Comparison of ENCODE assay signal across 27 cellular contexts in the genomic region with DNA sequence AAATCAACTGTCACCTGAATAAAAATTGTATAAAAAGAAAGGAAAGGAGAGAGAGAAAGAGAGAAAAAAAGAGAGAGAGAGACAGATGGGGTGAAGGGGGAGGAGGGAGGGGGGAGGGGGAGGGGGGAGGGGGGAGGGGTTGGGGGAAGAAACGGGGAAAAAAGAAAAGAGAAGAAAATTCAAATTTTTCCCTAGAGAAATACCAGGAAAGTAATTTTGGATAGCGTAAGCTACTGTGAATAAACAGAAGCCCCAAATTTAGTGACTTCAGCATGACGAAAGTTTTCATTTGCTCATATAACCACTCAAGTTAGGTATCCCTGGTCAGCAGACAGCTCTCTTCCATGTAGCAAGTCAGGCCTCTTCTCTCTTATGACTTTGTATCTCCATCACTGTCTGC.
A peak's percentile ranks its signal among the peaks of the same experiment; 100 is the strongest.
DNase-seq lines count a peak whose midpoint lies in the region; ATAC-seq, FAIRE-seq and TF ChIP-seq lines count a peak whose summit lies in the region.
"Had no signal": no experiment of that assay in that cellular context is flagged by ENCODE, and none has a peak within 500 bp of the region (broad histone marks: within the 10 kb centered on the region; RNA-seq: fewer than 3 reads in every experiment).

No MANE protein-coding gene starts in this region.

- H3K4me2 ChIP-seq in GM23338 = no peak overlapping the region
- H3K4me2 ChIP-seq in K562 (ENCODE audit: insufficient read depth, low read length) = no peak overlapping the region
- no peak overlapping the region for H3K4me2 ChIP-seq in neural progenitor cell
- H3K4me2 ChIP-seq: A549; BLaER1 treated with 17β-estradiol and CSF1 and Interleukin-3, amounts not matched to agents 10 nM and 100 nM had no signal

- no peak for TF ChIP-seq POLR2A in K562 (conservative IDR thresholded peaks at IDR 0.05)

- TF ChIP-seq CTCF in GM23338 (conservative IDR thresholded peaks at IDR 0.05; ENCODE audit: low read depth in 2 of 2) (no peak), K562 (IDR thresholded peaks at IDR 0.05 in 2 of 3, conservative IDR thresholded peaks at IDR 0.05 in 1 of 3; ENCODE audit: insufficient read depth in 2 of 3, low read depth in 1 of 3, low read length in 3 of 3) (no peak), neural progenitor cell (IDR thresholded peaks at IDR 0.05) (no peak), dorsolateral prefrontal cortex (IDR thresholded peaks at IDR 0.05 in 54 of 56, conservative IDR thresholded peaks at IDR 0.05 in 2 of 56; ENCODE audit: low read depth in 1 of 56, partially characterized antibody in 56 of 56) (no peak)

- peaks cover 9% of the 10 kb centered on the region for H3K9me3 Mint-ChIP-seq in activated CD4-positive, alpha-beta T cell treated with anti-CD3 and anti-CD28 coated beads, Interleukin-2, amount 10 ng/mL, durations not matched to agents 24 days and 14 days
- H3K9me3 Mint-ChIP-seq in GM23338 (peaks cover 16% of the 10 kb centered on the region), neural progenitor cell (peaks cover 6% of the 10 kb centered on the region)
- H3K9me3 Mint-ChIP-seq: HFFc6 had no signal

- H2AFZ ChIP-seq in GM23338 (peak overlapping the region; percentile 94; the same call in 1 of the 2 replicates), K562 (ENCODE audit: low read depth, low read length) (no peak overlapping the region), neural progenitor cell (replicated peaks) (peak overlapping the region; percentile 86)

- no peaks in the 10 kb centered on the region for H3K79me2 ChIP-seq in GM23338 (replicated peaks; ENCODE audit: insufficient read depth)
- H3K79me2 ChIP-seq in K562 (ENCODE audit: control insufficient read depth, insufficient read depth, low read length) = no peaks in the 10 kb centered on the region
- H3K79me2 ChIP-seq in neural progenitor cell (ENCODE audit: low read depth) = no peaks in the 10 kb centered on the region

- no peak overlapping the region for H3K4me3 Mint-ChIP-seq in activated CD4-positive, alpha-beta T cell treated with anti-CD3 and anti-CD28 coated beads, Interleukin-2, amount 10 ng/mL, durations not matched to agents 24 days and 14 days
- no peak overlapping the region for H3K4me3 Mint-ChIP-seq in GM23338
- H3K4me3 Mint-ChIP-seq in neural progenitor cell = no peak overlapping the region
- H3K4me3 Mint-ChIP-seq: CD14-positive monocyte; CD4-positive, alpha-beta T cell; CD8-positive, alpha-beta memory T cell; HFFc6 had no signal

- POLR2A ChIA-PET in K562 (lab: Yijun Ruan, JAX) = no interaction called here

- BruUV-seq in K562 (replicated peaks; lab: Mats Ljungman, UMichigan) = no TSS peak

- H3K9me2 ChIP-seq in GM23338 (ENCODE audit: insufficient read depth) = no peaks in the 10 kb centered on the region; the same call in 1 of the 2 replicates

- H3K4me3 ChIP-seq in GM23338 = no peak overlapping the region
- H3K4me3 ChIP-seq in K562 = no peak overlapping the region
- no peak overlapping the region for H3K4me3 ChIP-seq in neural progenitor cell
- no peak overlapping the region for H3K4me3 ChIP-seq in dorsolateral prefrontal cortex
- H3K4me3 ChIP-seq: A549; BLaER1 treated with 17β-estradiol and CSF1 and Interleukin-3, amounts not matched to agents 10 nM and 100 nM; GM12878; HAP-1 had no signal

- intact Hi-C loops in activated CD4-positive, alpha-beta T cell treated with anti-CD3 and anti-CD28 coated beads, Interleukin-2, amount 10 ng/mL, durations not matched to agents 24 days and 14 days (cut with micrococcal nuclease) = no loop called here
- intact Hi-C loops in K562 (cut with micrococcal nuclease) (no loop called here), dorsolateral prefrontal cortex (cut with DNase I) (no loop called here)

- no peak for FAIRE-seq in K562 (lab: Jason Lieb, UNC)
- FAIRE-seq: A549, D721Med, GM12878, GM19239, H54 had no signal

- H3F3A ChIP-seq in GM23338 (replicated peaks; ENCODE audit: low read depth) (no peaks in the 10 kb centered on the region), neural progenitor cell (ENCODE audit: low read depth) (no peaks in the 10 kb centered on the region)

- no peak for TF ChIP-seq EP300 in K562 (IDR thresholded peaks at IDR 0.05; ENCODE audit: low read length)

- no peaks in the 10 kb centered on the region for H4K20me1 ChIP-seq in GM23338 (replicated peaks; ENCODE audit: insufficient read depth)
- no peaks in the 10 kb centered on the region for H4K20me1 ChIP-seq in K562 (replicated peaks; ENCODE audit: control insufficient read depth, insufficient read depth, low read length)
- no peaks in the 10 kb centered on the region for H4K20me1 ChIP-seq in neural progenitor cell (ENCODE audit: low read depth)
- H4K20me1 ChIP-seq: BLaER1 treated with 17β-estradiol and CSF1 and Interleukin-3, amounts not matched to agents 10 nM and 100 nM had no signal

- ATAC-seq in GM23338 (no peak), K562 (no peak), GM19455 (IDR thresholded peaks at IDR 0.05; ENCODE audit: unreplicated experiment) (no peak)
- ATAC-seq: A549, GM12878 had no signal

- no peak overlapping the region for H3K9ac ChIP-seq in K562 (ENCODE audit: insufficient read depth in 1 of 2, low read depth in 2 of 2, low read length in 2 of 2)
- H3K9ac ChIP-seq in neural progenitor cell = no peak overlapping the region
- H3K9ac ChIP-seq: BLaER1 treated with 17β-estradiol and CSF1 and Interleukin-3, amounts not matched to agents 10 nM and 100 nM had no signal

- H3K4me1 ChIP-seq in GM23338 (ENCODE audit: insufficient read depth) (no peaks in the 10 kb centered on the region), K562 (replicated peaks in 1 of 2; ENCODE audit: control insufficient read depth in 2 of 2, insufficient read depth in 2 of 2, low read length in 2 of 2) (no peaks in the 10 kb centered on the region), neural progenitor cell (no peaks in the 10 kb centered on the region)
- H3K4me1 ChIP-seq: A549; BE2C; BLaER1 treated with 17β-estradiol and CSF1 and Interleukin-3, amounts not matched to agents 10 nM and 100 nM; HAP-1 had no signal

- H3K27me3 ChIP-seq in GM23338 (ENCODE audit: insufficient read depth) (no peaks in the 10 kb centered on the region), K562 (ENCODE audit: control insufficient read depth in 2 of 2, insufficient read depth in 2 of 2, low read length in 2 of 2) (no peaks in the 10 kb centered on the region), neural progenitor cell (no peaks in the 10 kb centered on the region), dorsolateral prefrontal cortex (peaks cover 0 to 6% (median 0%) of the 10 kb centered on the region in 45 donors)
- H3K27me3 ChIP-seq: BE2C; BLaER1 treated with 17β-estradiol and CSF1 and Interleukin-3, amounts not matched to agents 10 nM and 100 nM had no signal

- H3K36me3 Mint-ChIP-seq in activated CD4-positive, alpha-beta T cell treated with anti-CD3 and anti-CD28 coated beads, Interleukin-2, amount 10 ng/mL, durations not matched to agents 24 days and 14 days (ENCODE audit: low read depth) = no peaks in the 10 kb centered on the region
- no peaks in the 10 kb centered on the region for H3K36me3 Mint-ChIP-seq in GM23338 (ENCODE audit: low read depth)
- H3K36me3 Mint-ChIP-seq in neural progenitor cell = no peaks in the 10 kb centered on the region
- H3K36me3 Mint-ChIP-seq: CD14-positive monocyte; CD8-positive, alpha-beta memory T cell had no signal

- H3K27ac ChIP-seq in GM23338 (ENCODE audit: low read depth) = no peak overlapping the region
- H3K27ac ChIP-seq in K562 (ENCODE audit: extremely low read depth, low read depth, low read length) = no peak overlapping the region
- no peak overlapping the region for H3K27ac ChIP-seq in neural progenitor cell
- no peak overlapping the region for H3K27ac ChIP-seq in dorsolateral prefrontal cortex
- H3K27ac ChIP-seq: A549; BLaER1 treated with 17β-estradiol and CSF1 and Interleukin-3, amounts not matched to agents 10 nM and 100 nM had no signal

- 0% methylated on average over 1 of the region's 3 CpGs for WGBS in K562 (ENCODE audit: insufficient coverage, low coverage, missing lambda C conversion rate)

- no peaks in the 10 kb centered on the region for H3K27me3 Mint-ChIP-seq in activated CD4-positive, alpha-beta T cell treated with anti-CD3 and anti-CD28 coated beads, Interleukin-2, amount 10 ng/mL, durations not matched to agents 24 days and 14 days
- H3K27me3 Mint-ChIP-seq in GM23338 (ENCODE audit: insufficient read depth, low read depth, poor library complexity) (peaks cover 6% of the 10 kb centered on the region), neural progenitor cell (ENCODE audit: insufficient read depth, low read depth) (no peaks in the 10 kb centered on the region)
- H3K27me3 Mint-ChIP-seq: CD4-positive, alpha-beta T cell; CD8-positive, alpha-beta memory T cell had no signal

- in situ Hi-C loops in K562 (cut with MboI) = no loop called here

- no peak for TF ChIP-seq RAD21 in K562 (CRISPR knock-in tag; conservative IDR thresholded peaks at IDR 0.05 in 1 of 2, IDR thresholded peaks at IDR 0.05 in 1 of 2)

- DNase-seq in activated CD4-positive, alpha-beta T cell treated with anti-CD3 and anti-CD28 coated beads, Interleukin-2, amount 10 ng/mL, durations not matched to agents 24 days and 14 days = peak; percentile 6
- DNase-seq in activated CD4-positive, alpha-beta T cell treated with anti-CD3 and anti-CD28 coated beads for 4 hours = no peak
- no peak for DNase-seq in GM23338 (ENCODE audit: low spot score)
- no peak for DNase-seq in K562 (ENCODE audit: extremely low read depth in 1 of 4, low spot score in 3 of 4)
- no peak for DNase-seq in neural progenitor cell (ENCODE audit: low spot score)
- no peak for DNase-seq in dorsolateral prefrontal cortex
- DNase-seq: 8988T; ACHN; AML-193; BE2C; CD4-positive, alpha-beta T cell; CD8-positive, alpha-beta memory T cell; DMS 273 treated with DMSO at 0.1 percent for 48 hours; DMS79; EL; GDM1; GOT3; HFFc6 had no signal

- H3K36me3 ChIP-seq in GM23338 (ENCODE audit: insufficient read depth) (peaks cover 3% of the 10 kb centered on the region; the same call in 1 of the 2 replicates), K562 (ENCODE audit: control insufficient read depth, insufficient read depth, low read length) (no peaks in the 10 kb centered on the region), neural progenitor cell (no peaks in the 10 kb centered on the region)
- H3K36me3 ChIP-seq: BE2C; BLaER1 treated with 17β-estradiol and CSF1 and Interleukin-3, amounts not matched to agents 10 nM and 100 nM; HAP-1 had no signal

- no peaks in the 10 kb centered on the region for H3K4me1 Mint-ChIP-seq in activated CD4-positive, alpha-beta T cell treated with anti-CD3 and anti-CD28 coated beads, Interleukin-2, amount 10 ng/mL, durations not matched to agents 24 days and 14 days
- H3K4me1 Mint-ChIP-seq in GM23338 (no peaks in the 10 kb centered on the region; the same call in 2 of the 3 replicates), neural progenitor cell (no peaks in the 10 kb centered on the region)
- H3K4me1 Mint-ChIP-seq: CD14-positive monocyte; CD8-positive, alpha-beta memory T cell had no signal

- H3K9me1 ChIP-seq in K562 (ENCODE audit: control insufficient read depth, insufficient read depth, low read length) = no peaks in the 10 kb centered on the region

- H3K27ac Mint-ChIP-seq in activated CD4-positive, alpha-beta T cell treated with anti-CD3 and anti-CD28 coated beads, Interleukin-2, amount 10 ng/mL, durations not matched to agents 24 days and 14 days = no peak overlapping the region
- H3K27ac Mint-ChIP-seq in GM23338 = no peak overlapping the region
- no peak overlapping the region for H3K27ac Mint-ChIP-seq in neural progenitor cell
- H3K27ac Mint-ChIP-seq: CD14-positive monocyte; CD4-positive, alpha-beta T cell; CD8-positive, alpha-beta memory T cell; HFFc6 had no signal

- CTCF ChIA-PET in K562 (lab: Yijun Ruan, JAX; ENCODE audit: low intra/inter-chr PET ratio) = no interaction called here

- H3K9me3 ChIP-seq in K562 (replicated peaks; ENCODE audit: control insufficient read depth, insufficient read depth, low read depth, low read length) = no peaks in the 10 kb centered on the region
- no peaks in the 10 kb centered on the region for H3K9me3 ChIP-seq in neural progenitor cell (ENCODE audit: low read depth)
- H3K9me3 ChIP-seq: BE2C, HAP-1 had no signal
